Comparison of ENCODE assay signal across 26 cellular contexts in genomic region chrX:16188687-16189086, GRCh38. TPM values are rescaled to one million over a fixed set of nuclear protein-coding genes. Genes with fewer than 3 reads are reported as not detected.
A peak's percentile ranks its signal among the peaks of the same experiment; 100 is the strongest.
DNase-seq lines count a peak whose midpoint lies in the region; ATAC-seq, FAIRE-seq and TF ChIP-seq lines count a peak whose summit lies in the region.
"Had no signal": no experiment of that assay in that cellular context is flagged by ENCODE, and none has a peak within 500 bp of the region (broad histone marks: within the 10 kb centered on the region; RNA-seq: fewer than 3 reads in every experiment).

No MANE protein-coding gene starts in this region.

- H3K9me3 Mint-ChIP-seq in MCF 10A (ENCODE audit: unreplicated experiment) (no peaks in the 10 kb centered on the region), mesothelial cell of epicardium (peaks cover 6% of the 10 kb centered on the region)
- H3K9me3 Mint-ChIP-seq: activated T-cell treated with anti-CD3 and anti-CD28 coated beads, Interleukin-2, amount 50 U/mL, for 72 hours; T-helper 2 cell treated with Interferon-gamma antibody and Interleukin-4, amounts not matched to agents 5 μg/mL and 100 μg/mL, for 36 hours had no signal

- no peak for ATAC-seq in HG03135 (IDR thresholded peaks at IDR 0.05; ENCODE audit: unreplicated experiment)
- ATAC-seq: activated T-cell treated with anti-CD3 and anti-CD28 coated beads, Interleukin-2, amount 50 U/mL, for 72 hours; HepG2; stimulated activated naive CD8-positive, alpha-beta T cell treated with anti-CD3 and anti-CD28 coated beads, Interleukin-15, Interleukin-2, amounts not matched to agents 100 U/mL and 50 U/mL, for 24 hours had no signal

- POLR2A ChIA-PET in MCF 10A (lab: Yijun Ruan, JAX) (interaction anchor here (0.5 to 0.6 kb wide), 2 partner anchors 255 to 524 kb away, joined by 3 read pairs; partner anchors contain the start of gene CTPS2), endothelial cell of umbilical vein (lab: Charles Lee) (no interaction called here)

- H3K27ac Mint-ChIP-seq in MCF 10A (ENCODE audit: low read depth, unreplicated experiment) (no peak overlapping the region), mesothelial cell of epicardium (no peak overlapping the region)
- H3K27ac Mint-ChIP-seq: activated naive CD8-positive, alpha-beta T cell; activated T-cell treated with anti-CD3 and anti-CD28 coated beads, Interleukin-2, amount 50 U/mL, for 72 hours; T-helper 2 cell treated with Interferon-gamma antibody and Interleukin-4, amounts not matched to agents 5 μg/mL and 100 μg/mL, for 36 hours had no signal

- H3K4me1 Mint-ChIP-seq in MCF 10A (ENCODE audit: insufficient read depth, unreplicated experiment) (peaks cover 6% of the 10 kb centered on the region), mesothelial cell of epicardium (peaks cover 17% of the 10 kb centered on the region)

- no peaks in the 10 kb centered on the region for H3K79me2 ChIP-seq in endothelial cell of umbilical vein (ENCODE audit: control insufficient read depth, insufficient read depth, low read length)

- TF ChIP-seq CTCF in MCF 10A (IDR thresholded peaks at IDR 0.05; ENCODE audit: unreplicated experiment) (no peak), breast epithelium (IDR thresholded peaks at IDR 0.05) (no peak), endothelial cell of umbilical vein (IDR thresholded peaks at IDR 0.05; ENCODE audit: extremely low read depth in 1 of 2, insufficient read depth in 1 of 2, low read depth in 1 of 2, low read length in 2 of 2) (no peak), mesothelial cell of epicardium (IDR thresholded peaks at IDR 0.05; ENCODE audit: unreplicated experiment) (no peak)

- FAIRE-seq in endothelial cell of umbilical vein (lab: Jason Lieb, UNC) = peak; percentile 85
- FAIRE-seq: HepG2 had no signal

- H3K4me3 Mint-ChIP-seq in MCF 10A (ENCODE audit: unreplicated experiment) = no peak overlapping the region
- H3K4me3 Mint-ChIP-seq in mesothelial cell of epicardium = no peak overlapping the region
- H3K4me3 Mint-ChIP-seq: activated naive CD8-positive, alpha-beta T cell; activated T-cell treated with anti-CD3 and anti-CD28 coated beads, Interleukin-2, amount 50 U/mL, for 72 hours; T-helper 2 cell treated with Interferon-gamma antibody and Interleukin-4, amounts not matched to agents 5 μg/mL and 100 μg/mL, for 36 hours had no signal

- no peaks in the 10 kb centered on the region for H3K9me3 ChIP-seq in breast epithelium
- no peaks in the 10 kb centered on the region for H3K9me3 ChIP-seq in endothelial cell of umbilical vein (replicated peaks; ENCODE audit: control insufficient read depth, insufficient read depth, low read length)
- peaks cover 5% of the 10 kb centered on the region; the same call in 1 of the 2 replicates for H3K9me3 ChIP-seq in MG63
- H3K9me3 ChIP-seq: sigmoid colon, SJCRH30, tibial nerve had no signal

- intact Hi-C loops in MCF 10A (cut with micrococcal nuclease) (no loop called here), breast epithelium (cut with DNase I; ENCODE audit: low total_unique reads) (no loop called here), endothelial cell of umbilical vein (cut with micrococcal nuclease) (loop anchor here (10.0 kb wide), 1 partner anchor 476 kb away; no protein-coding TSS in a partner anchor)

- DNase-seq in MCF 10A (ENCODE audit: unreplicated experiment) (peak; percentile 21), breast epithelium (ENCODE audit: low spot score in 2 of 2) (no peak), NCI-H345 (lab: John Stamatoyannopoulos, UW) (peak; percentile 79), endothelial cell of umbilical vein (ENCODE audit: low read depth, low spot score) (peak; percentile 60), MG63 (no peak), mesothelial cell of epicardium (ENCODE audit: low spot score in 2 of 2, unreplicated experiment in 2 of 2) (no peak)
- no peak for DNase-seq in activated CD4-positive, alpha-beta T cell treated with anti-CD3 and anti-CD28 coated beads, Interleukin-2, amount 50 U/mL, for 1 hour
- DNase-seq: activated CD4-positive, CD25-positive, alpha-beta regulatory T cell; activated T-cell treated with anti-CD3 and anti-CD28 coated beads, Interleukin-2, amount 50 U/mL, for 72 hours; brain microvascular endothelial cell; cortex of kidney; glutamatergic neuron; GOT3; occipital lobe; sigmoid colon; SJCRH30; stimulated activated naive CD8-positive, alpha-beta T cell treated with anti-CD3 and anti-CD28 coated beads, Interleukin-15, Interleukin-2, amounts not matched to agents 100 U/mL and 50 U/mL, for 24 hours had no signal

- CTCF ChIA-PET in MCF 10A (lab: Yijun Ruan, JAX) = interaction anchor here (0.6 kb wide), 1 partner anchor 217 kb away, joined by 3 read pairs; no protein-coding TSS in a partner anchor
- CTCF ChIA-PET in endothelial cell of umbilical vein (lab: Charles Lee) = interaction anchor here (1.0 kb wide), 2 partner anchors 28 to 33 kb away, joined by 3 read pairs; no protein-coding TSS in a partner anchor

- H3K4me3 ChIP-seq in breast epithelium (no peak overlapping the region), endothelial cell of umbilical vein (replicated peaks in 1 of 3; ENCODE audit: insufficient read depth in 1 of 3, low read depth in 1 of 3, low read length in 3 of 3) (no peak overlapping the region), MG63 (no peak overlapping the region)
- H3K4me3 ChIP-seq: sigmoid colon, SJCRH30, tibial nerve had no signal

- no peak for TF ChIP-seq POLR2A in breast epithelium (IDR thresholded peaks at IDR 0.05)
- no peak for TF ChIP-seq POLR2A in endothelial cell of umbilical vein (IDR thresholded peaks at IDR 0.05; ENCODE audit: low read depth, low read length)

- H3K9ac ChIP-seq in endothelial cell of umbilical vein (replicated peaks; ENCODE audit: extremely low read depth, insufficient read depth, low read length) = peak overlapping the region; percentile 14

- no peaks in the 10 kb centered on the region for H3K9me1 ChIP-seq in endothelial cell of umbilical vein (replicated peaks; ENCODE audit: control insufficient read depth, extremely low read depth, insufficient read depth, low read length)

- H3K36me3 Mint-ChIP-seq in MCF 10A (ENCODE audit: insufficient read depth, unreplicated experiment) (no peaks in the 10 kb centered on the region), mesothelial cell of epicardium (no peaks in the 10 kb centered on the region)
- H3K36me3 Mint-ChIP-seq: activated naive CD8-positive, alpha-beta T cell had no signal

- H3K36me3 ChIP-seq in breast epithelium (no peaks in the 10 kb centered on the region), endothelial cell of umbilical vein (ENCODE audit: control insufficient read depth in 2 of 2, extremely low read depth in 1 of 2, insufficient read depth in 2 of 2, low read length in 2 of 2) (no peaks in the 10 kb centered on the region), MG63 (no peaks in the 10 kb centered on the region)
- H3K36me3 ChIP-seq: brain microvascular endothelial cell, sigmoid colon, SJCRH30, tibial nerve had no signal

- H3K27ac ChIP-seq in breast epithelium (no peak overlapping the region), endothelial cell of umbilical vein (ENCODE audit: insufficient read depth, low read depth, low read length) (peak overlapping the region; percentile 39)
- H3K27ac ChIP-seq: brain microvascular endothelial cell, C4-2B, epithelial cell of prostate, sigmoid colon, SJCRH30, tibial nerve had no signal

- BruUV-seq in MCF 10A (replicated peaks; lab: Mats Ljungman, UMichigan) (no TSS peak), endothelial cell of umbilical vein (replicated peaks; lab: Mats Ljungman, UMichigan) (no TSS peak)

- no peak overlapping the region for H2AFZ ChIP-seq in endothelial cell of umbilical vein (ENCODE audit: low read depth, low read length)

- H3K27me3 ChIP-seq in breast epithelium (peaks cover 0 to 26% of the 10 kb centered on the region in 2 donors), endothelial cell of umbilical vein (ENCODE audit: control insufficient read depth in 2 of 2, insufficient read depth in 2 of 2, low read length in 2 of 2) (no peaks in the 10 kb centered on the region), MG63 (no peaks in the 10 kb centered on the region)
- H3K27me3 ChIP-seq: brain microvascular endothelial cell, sigmoid colon, SJCRH30, tibial nerve had no signal

- H3K27me3 Mint-ChIP-seq in MCF 10A (ENCODE audit: insufficient read depth, unreplicated experiment) (peaks cover 15% of the 10 kb centered on the region), mesothelial cell of epicardium (ENCODE audit: low read depth) (peaks cover 3% of the 10 kb centered on the region)

- H4K20me1 ChIP-seq in endothelial cell of umbilical vein (replicated peaks; ENCODE audit: control insufficient read depth, extremely low read depth, insufficient read depth, low read length) = no peaks in the 10 kb centered on the region

- no peaks in the 10 kb centered on the region for H3K4me1 ChIP-seq in breast epithelium
- H3K4me1 ChIP-seq in endothelial cell of umbilical vein (ENCODE audit: control insufficient read depth, extremely low read depth, insufficient read depth, low read length) = peaks cover 31% of the 10 kb centered on the region
- H3K4me1 ChIP-seq: sigmoid colon, tibial nerve had no signal

- dilution Hi-C loops in endothelial cell of umbilical vein (cut with MboI; ENCODE audit: extremely low pct_ligation_motif_present, low sequenced_read_pairs) = no loop called here

- H3K4me2 ChIP-seq in endothelial cell of umbilical vein (ENCODE audit: insufficient read depth, low read length) = peak overlapping the region; percentile 20

TF ChIP-seq in endothelial cell of umbilical vein, 7 proteins besides CTCF, POLR2A, EP300 and RAD21:
- TF ChIP-seq FOS (IDR thresholded peaks at IDR 0.05; ENCODE audit: borderline replicate concordance, insufficient read depth, low read length) (peak; percentile 56), JUN (IDR thresholded peaks at IDR 0.05; ENCODE audit: borderline replicate concordance, insufficient read depth, insufficient read length, low read depth) (peak; percentile 84), EZH2 (IDR thresholded peaks at IDR 0.05; ENCODE audit: borderline replicate concordance, low read depth, low read length, severe bottlenecking) (no peak)
TF ChIP-seq in endothelial cell of umbilical vein: peak in this region for 2.

RNA-seq across cellular contexts. Expression of gene MAGEB17, which starts 21.4 kb away (rescaled TPM):
- total RNA-seq in MCF 10A (2022) (not detected in 2 replicates), breast epithelium (under 1 TPM in 2 of 3 donors, not detected in 1; 0.33 to 0.44 TPM), endothelial cell of umbilical vein (not detected in 2 replicates), mesothelial cell of epicardium (not detected in 3 replicates)
- polyA plus RNA-seq in endothelial cell of umbilical vein = not detected in 2 replicates
- not detected in 2 replicates for polyA plus RNA-seq in endothelial cell of umbilical vein (2011; cell fraction: cytosol; rRNA removed)
- 0.13 TPM in 1 of 2 replicates, not detected in the other for polyA plus RNA-seq in endothelial cell of umbilical vein (2011; cell fraction: nucleus; rRNA removed)
- polyA plus RNA-seq in endothelial cell of umbilical vein (2012) = not detected in 2 replicates
- polyA minus RNA-seq in endothelial cell of umbilical vein = not detected in 2 replicates
- polyA minus RNA-seq in endothelial cell of umbilical vein (2011; cell fraction: cytosol; rRNA and poly(A)+ RNA removed) = not detected
- not detected in 2 replicates for polyA minus RNA-seq in endothelial cell of umbilical vein (2011; cell fraction: nucleus; rRNA and poly(A)+ RNA removed)
- not detected in 2 replicates for total RNA-seq in MG63 (2014; rRNA removed; shearing (Covaris generic); ENCODE audit: low replicate concordance)
- total RNA-seq: A673; activated T-cell treated with anti-CD3 and anti-CD28 coated beads, Interleukin-2, amount 50 U/mL, for 72 hours; HepG2; liver; tibial nerve had no signal
- polyA plus RNA-seq: HepG2, liver had no signal

Comparison
In these comparisons a context has a peak if more than half of its experiments do, and no peak if none do; other contexts are left out.
1. DNase-seq: peak in MCF 10A (single experiment), NCI-H345 (single experiment) and endothelial cell of umbilical vein (single experiment); none in breast epithelium (0 of 2), MG63 (single experiment), mesothelial cell of epicardium (0 of 2) and activated CD4-positive, alpha-beta T cell treated with anti-CD3 and anti-CD28 coated beads, Interleukin-2, amount 50 U/mL, for 1 hour (single experiment).